ENCODE assay signal across 8 cellular contexts in genomic region chr5:103119067-103119764, GRCh38. TPM values are rescaled to one million over a fixed set of nuclear protein-coding genes. Genes with fewer than 3 reads are reported as not detected.
DNase-seq lines count a peak whose midpoint lies in the region; ATAC-seq and TF ChIP-seq lines count a peak whose summit lies in the region.

No MANE protein-coding gene starts in this region.

- H3K4me3 ChIP-seq in DOHH2 (ENCODE audit: low read length) (peak overlapping the region; percentile 97), MM.1S (ENCODE audit: low read length) (peak overlapping the region; percentile 73), brain microvascular endothelial cell (ENCODE audit: low read depth, low read length) (peak overlapping the region; percentile 92), lung (peak overlapping the region; percentile 99), uterus (peak overlapping the region; percentile 61 to 78)

- H3K9me2 ChIP-seq in DOHH2 (replicated peaks; ENCODE audit: control insufficient read depth, low read length) (no peaks in the 10 kb centered on the region), MM.1S (replicated peaks; ENCODE audit: insufficient read depth, low read length) (no peaks in the 10 kb centered on the region)

- no peaks in the 10 kb centered on the region for H3K27me3 ChIP-seq in DOHH2 (ENCODE audit: control insufficient read depth, low read length)
- no peaks in the 10 kb centered on the region for H3K27me3 ChIP-seq in MM.1S (replicated peaks; ENCODE audit: insufficient read depth, low read length)
- H3K27me3 ChIP-seq in brain microvascular endothelial cell (replicated peaks): no peaks in the 10 kb centered on the region
- no peaks in the 10 kb centered on the region for H3K27me3 ChIP-seq in lung (ENCODE audit: control insufficient read depth, insufficient read depth)
- H3K27me3 ChIP-seq in uterus: no peaks in the 10 kb centered on the region

- no peak for TF ChIP-seq POLR2A in uterus (IDR thresholded peaks at IDR 0.05)

- H3K4me2 ChIP-seq in DOHH2 (ENCODE audit: low read length) (peak overlapping the region; percentile 69), MM.1S (ENCODE audit: low read depth, low read length) (peak overlapping the region; percentile 75)

- no peaks in the 10 kb centered on the region for H4K20me1 ChIP-seq in DOHH2 (ENCODE audit: control insufficient read depth, insufficient read depth, low read depth, low read length)
- H4K20me1 ChIP-seq in MM.1S (ENCODE audit: insufficient read depth, low read length): no peaks in the 10 kb centered on the region

- DNase-seq in MM.1S (peak; percentile 37), brain microvascular endothelial cell (no peak), lung (ENCODE audit: low spot score) (no peak), uterus (no peak), COR-L47 (lab: John Stamatoyannopoulos, UW) (no peak), T-helper 9 cell (no peak)

- H3K9ac ChIP-seq in MM.1S (ENCODE audit: low read length): peak overlapping the region; percentile 94

- H3K27ac ChIP-seq in DOHH2 (ENCODE audit: low read depth, low read length) (peak overlapping the region; percentile 95), MM.1S (ENCODE audit: low read length) (peak overlapping the region; percentile 98), brain microvascular endothelial cell (peak overlapping the region; percentile 96), lung (ENCODE audit: low read depth in 1 of 2, low read length in 1 of 2) (peak overlapping the region; percentile 97 to 98), uterus (peak overlapping the region; percentile 88 to 94)

- no peak for TF ChIP-seq CTCF in DOHH2 (IDR thresholded peaks at IDR 0.05; ENCODE audit: low read depth, low read length, poor library complexity, severe bottlenecking)
- TF ChIP-seq CTCF in MM.1S (IDR thresholded peaks at IDR 0.05; ENCODE audit: low read length): no peak
- no peak for TF ChIP-seq CTCF in brain microvascular endothelial cell (IDR thresholded peaks at IDR 0.05; ENCODE audit: low read depth, low read length, missing control alignments)
- no peak for TF ChIP-seq CTCF in lung (IDR thresholded peaks at IDR 0.05; ENCODE audit: control extremely low read depth, extremely low read depth)
- TF ChIP-seq CTCF in uterus (IDR thresholded peaks at IDR 0.05): no peak

- ATAC-seq in lung (ENCODE audit: insufficient read depth, low FRiP score): peak; percentile 0
- no peak for ATAC-seq in GM21367 (IDR thresholded peaks at IDR 0.05; ENCODE audit: unreplicated experiment)

- in situ Hi-C loops in brain microvascular endothelial cell (cut with HindIII; ENCODE audit: low pct_ligation_motif_present, low sequenced_read_pairs): no loop called here

- H3K36me3 ChIP-seq in DOHH2 (ENCODE audit: control insufficient read depth, low read length) (peaks cover 33% of the 10 kb centered on the region), MM.1S (replicated peaks; ENCODE audit: insufficient read depth, low read length) (no peaks in the 10 kb centered on the region), brain microvascular endothelial cell (replicated peaks) (no peaks in the 10 kb centered on the region), lung (ENCODE audit: control insufficient read depth in 2 of 2, insufficient read depth in 2 of 2, low read length in 2 of 2) (no peaks in the 10 kb centered on the region), uterus (no peaks in the 10 kb centered on the region)

- H3K9me3 ChIP-seq in DOHH2 (ENCODE audit: control insufficient read depth, insufficient read depth, low read length) (no peaks in the 10 kb centered on the region), MM.1S (replicated peaks; ENCODE audit: insufficient read depth, low read length) (no peaks in the 10 kb centered on the region), lung (ENCODE audit: control insufficient read depth in 2 of 2, insufficient read depth in 1 of 2, low read length in 1 of 2) (no peaks in the 10 kb centered on the region), uterus (no peaks in the 10 kb centered on the region)

- peak overlapping the region; percentile 91 for H2AFZ ChIP-seq in MM.1S (ENCODE audit: low read length)

- WGBS in lung, 2 donors: 1% methylated on average over 15 of the region's 15 CpGs

- intact Hi-C loops in uterus (cut with DNase I; ENCODE audit: low total_unique reads): no loop called here

- H3K4me1 ChIP-seq in DOHH2 (ENCODE audit: control insufficient read depth, low read length): peaks cover 49% of the 10 kb centered on the region
- H3K4me1 ChIP-seq in MM.1S (ENCODE audit: low read length): peaks cover 14% of the 10 kb centered on the region
- peaks cover 0 to 10% of the 10 kb centered on the region in 2 donors for H3K4me1 ChIP-seq in lung (ENCODE audit: control insufficient read depth in 2 of 2, insufficient read depth in 2 of 2, low read length in 2 of 2)
- H3K4me1 ChIP-seq in uterus: peaks cover 0 to 9% of the 10 kb centered on the region in 2 donors

- H3K79me2 ChIP-seq in DOHH2 (ENCODE audit: control insufficient read depth, low read length): peaks cover 90% of the 10 kb centered on the region
- H3K79me2 ChIP-seq in MM.1S (ENCODE audit: low read length): peaks cover 60% of the 10 kb centered on the region

- H3F3A ChIP-seq in DOHH2 (ENCODE audit: control insufficient read depth, insufficient read depth) (peaks cover 9% of the 10 kb centered on the region), MM.1S (ENCODE audit: insufficient read depth, low read length) (peaks cover 14% of the 10 kb centered on the region)

RNA-seq across cellular contexts. Expression of gene GIN1, which starts 0.7 kb away (rescaled TPM):
- 10 to 100 TPM in 1 of 2 donors, 1 to 10 TPM in 1; 6.6 to 12.6 TPM for total RNA-seq in lung
- 1 to 10 TPM; 3.1 to 4.9 TPM for polyA plus RNA-seq in lung
- 10 to 100 TPM in 3 of 4 donors, 1 to 10 TPM in 1; 10.0 to 14.5 (median 12.6) TPM for total RNA-seq in uterus

RNA-seq across cellular contexts. Expression of gene PPIP5K2, which starts 0.9 kb away (rescaled TPM):
- total RNA-seq in lung (100 to 1,000 TPM in 1 of 2 donors, 10 to 100 TPM in 1; 42.8 to 109 TPM), uterus (100 to 1,000 TPM in 1 of 4 donors, 10 to 100 TPM in 3; 31.5 to 120 (median 61.8) TPM)
- polyA plus RNA-seq in lung: 10 to 100 TPM; 15.4 to 24.3 TPM
